In the genomic region with DNA sequence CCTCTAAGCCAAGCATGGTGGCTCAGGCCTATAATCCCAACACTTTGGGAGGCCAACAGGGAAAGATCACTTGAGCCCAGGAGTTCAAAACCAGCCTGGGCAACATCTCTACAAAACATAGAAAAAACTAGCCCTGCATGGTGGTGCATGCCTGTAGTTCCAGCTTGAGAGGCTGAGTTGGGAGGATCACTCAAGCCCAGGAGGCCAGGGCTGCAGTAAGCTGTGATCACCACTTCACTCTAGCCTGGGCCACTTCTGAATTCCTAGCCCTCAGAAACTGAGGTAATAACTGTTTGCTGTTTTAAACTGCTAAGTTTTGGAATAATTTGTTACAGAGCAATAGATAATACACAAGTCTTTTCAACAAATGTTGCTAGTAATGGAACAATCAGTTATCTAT, we compare ENCODE assay signal across 1 cellular context.
TF ChIP-seq lines count a peak whose summit lies in the region.

No MANE protein-coding gene starts in this region.

TF ChIP-seq in IMR-90, 13 proteins besides CTCF, POLR2A, EP300 and RAD21:
- no peak for TF ChIP-seq CEBPB (IDR thresholded peaks at IDR 0.05; ENCODE audit: low read depth, low read length)
- TF ChIP-seq BHLHE40 (IDR thresholded peaks at IDR 0.05; ENCODE audit: low read depth, low read length), result no peak
- TF ChIP-seq, protein P1, sequence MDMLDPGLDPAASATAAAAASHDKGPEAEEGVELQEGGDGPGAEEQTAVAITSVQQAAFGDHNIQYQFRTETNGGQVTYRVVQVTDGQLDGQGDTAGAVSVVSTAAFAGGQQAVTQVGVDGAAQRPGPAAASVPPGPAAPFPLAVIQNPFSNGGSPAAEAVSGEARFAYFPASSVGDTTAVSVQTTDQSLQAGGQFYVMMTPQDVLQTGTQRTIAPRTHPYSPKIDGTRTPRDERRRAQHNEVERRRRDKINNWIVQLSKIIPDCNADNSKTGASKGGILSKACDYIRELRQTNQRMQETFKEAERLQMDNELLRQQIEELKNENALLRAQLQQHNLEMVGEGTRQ (IDR thresholded peaks at IDR 0.05; ENCODE audit: low read depth, low read length), result no peak
- TF ChIP-seq NFE2L2 (IDR thresholded peaks at IDR 0.05; ENCODE audit: low read depth, low read length), result no peak
- TF ChIP-seq MXI1 (IDR thresholded peaks at IDR 0.05; ENCODE audit: borderline replicate concordance, low read depth, low read length), result no peak
- no peak for TF ChIP-seq MAZ (IDR thresholded peaks at IDR 0.05; ENCODE audit: borderline replicate concordance, low read depth, low read length)
- TF ChIP-seq SMC3 (IDR thresholded peaks at IDR 0.05; ENCODE audit: low read depth, low read length), result no peak
- no peak for TF ChIP-seq CHD1 (IDR thresholded peaks at IDR 0.05; ENCODE audit: low read depth, low read length)
- no peak for TF ChIP-seq RCOR1 (IDR thresholded peaks at IDR 0.05; ENCODE audit: insufficient replicate concordance, low read length)
- TF ChIP-seq, protein P2, sequence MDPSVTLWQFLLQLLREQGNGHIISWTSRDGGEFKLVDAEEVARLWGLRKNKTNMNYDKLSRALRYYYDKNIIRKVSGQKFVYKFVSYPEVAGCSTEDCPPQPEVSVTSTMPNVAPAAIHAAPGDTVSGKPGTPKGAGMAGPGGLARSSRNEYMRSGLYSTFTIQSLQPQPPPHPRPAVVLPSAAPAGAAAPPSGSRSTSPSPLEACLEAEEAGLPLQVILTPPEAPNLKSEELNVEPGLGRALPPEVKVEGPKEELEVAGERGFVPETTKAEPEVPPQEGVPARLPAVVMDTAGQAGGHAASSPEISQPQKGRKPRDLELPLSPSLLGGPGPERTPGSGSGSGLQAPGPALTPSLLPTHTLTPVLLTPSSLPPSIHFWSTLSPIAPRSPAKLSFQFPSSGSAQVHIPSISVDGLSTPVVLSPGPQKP (IDR thresholded peaks at IDR 0.05; ENCODE audit: borderline replicate concordance, low read depth, low read length), result no peak
- no peak for TF ChIP-seq FOS (IDR thresholded peaks at IDR 0.05; ENCODE audit: low read depth, low read length)
- TF ChIP-seq MAFK (IDR thresholded peaks at IDR 0.05; ENCODE audit: low read depth, low read length), result no peak
- TF ChIP-seq RFX5 (IDR thresholded peaks at IDR 0.05; ENCODE audit: low read depth, low read length), result no peak
TF ChIP-seq in IMR-90: peak in this region for 0.
